ENCODE assay signal across 8 cellular contexts in the genomic region with DNA sequence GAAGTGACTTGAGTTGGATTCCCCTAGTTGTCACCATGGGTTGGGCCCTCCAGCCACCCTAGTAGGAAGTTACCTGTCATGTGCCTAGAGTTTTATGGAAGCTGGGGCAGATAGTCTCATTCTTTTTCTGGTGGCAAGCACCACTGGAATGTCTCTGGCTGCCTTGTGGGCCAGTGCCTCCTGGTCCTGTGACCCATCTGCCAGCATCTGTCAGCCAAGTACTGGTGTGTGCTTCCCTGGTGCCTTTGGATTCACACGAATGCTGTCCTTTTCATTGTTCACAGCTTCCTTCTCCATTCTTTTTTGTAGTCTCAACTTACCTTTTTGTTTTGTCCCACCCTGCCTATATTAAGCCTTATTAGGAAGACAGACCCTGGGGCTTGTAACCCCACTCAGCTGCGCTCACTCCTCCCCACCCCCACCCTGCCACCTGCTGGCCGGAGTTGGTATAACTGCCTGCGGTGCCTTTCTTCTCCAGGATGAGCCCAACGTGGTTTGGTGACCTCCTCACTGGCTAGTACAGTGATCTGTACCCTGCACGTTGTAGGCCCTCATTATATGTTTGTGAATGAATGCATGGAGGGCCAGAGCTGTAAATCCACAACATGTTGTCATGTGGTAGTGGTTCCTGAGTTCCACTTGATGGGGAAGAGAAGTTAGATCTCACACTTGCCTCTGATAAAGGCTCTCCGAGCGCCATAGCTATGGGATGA.
DNase-seq lines count a peak whose midpoint lies in the region; ATAC-seq, FAIRE-seq and TF ChIP-seq lines count a peak whose summit lies in the region.

No MANE protein-coding gene starts in this region.

- peaks cover 29 to 30% of the 10 kb centered on the region in 2 donors for H3K27me3 Mint-ChIP-seq in CD4-positive, alpha-beta memory T cell
- H3K27me3 Mint-ChIP-seq in HFFc6 (ENCODE audit: insufficient read depth) (peaks cover 10% of the 10 kb centered on the region), T-cell (peaks cover 33 to 44% of the 10 kb centered on the region in 2 donors)

- POLR2A ChIA-PET in CD4-positive, alpha-beta memory T cell (lab: Charles Lee; ENCODE audit: partially characterized antibody): no interaction called here
- POLR2A ChIA-PET in T-cell (lab: Charles Lee): interaction anchor here in 1 of 2 donors (0.6 kb wide), 1 partner anchor 67 kb away, joined by 3 read pairs; no protein-coding TSS in a partner anchor
- POLR2A ChIA-PET in K562 (lab: Yijun Ruan, JAX): interaction anchor here (0.5 to 0.7 kb wide), 4 partner anchors 8 to 147 kb away, joined by 3 to 4 read pairs (median 4); no protein-coding TSS in a partner anchor

- no peaks in the 10 kb centered on the region for H3K36me3 ChIP-seq in CD4-positive, alpha-beta memory T cell (ENCODE audit: insufficient read depth, low read length)
- H3K36me3 ChIP-seq in K562 (ENCODE audit: control insufficient read depth, insufficient read depth, low read length): no peaks in the 10 kb centered on the region

- 12% methylated on average over 6 of the region's 8 CpGs for WGBS in K562 (ENCODE audit: insufficient coverage, low coverage, missing lambda C conversion rate)

- TF ChIP-seq EP300 in K562 (IDR thresholded peaks at IDR 0.05; ENCODE audit: low read length): no peak

- no peak overlapping the region for H3K27ac ChIP-seq in CD4-positive, alpha-beta memory T cell (ENCODE audit: low read depth, low read length)
- no peak overlapping the region for H3K27ac ChIP-seq in K562 (ENCODE audit: extremely low read depth, low read depth, low read length)

- no peaks in the 10 kb centered on the region for H3K9me1 ChIP-seq in K562 (ENCODE audit: control insufficient read depth, insufficient read depth, low read length)

- H4K20me1 ChIP-seq in K562 (replicated peaks; ENCODE audit: control insufficient read depth, insufficient read depth, low read length): peaks cover 9% of the 10 kb centered on the region

- no peaks in the 10 kb centered on the region for H3K36me3 Mint-ChIP-seq in CD4-positive, alpha-beta memory T cell
- H3K36me3 Mint-ChIP-seq in HFFc6 (ENCODE audit: low read depth): no peaks in the 10 kb centered on the region
- no peaks in the 10 kb centered on the region for H3K36me3 Mint-ChIP-seq in T-cell

- CTCF ChIA-PET in CD4-positive, alpha-beta memory T cell (lab: Charles Lee; ENCODE audit: partially characterized antibody): interaction anchor here (0.9 to 2.4 kb wide), 7 partner anchors 11 to 132 kb away, joined by 3 to 12 read pairs (median 3); no protein-coding TSS in a partner anchor
- CTCF ChIA-PET in T-cell (lab: Charles Lee) (interaction anchor here in 1 of 2 donors (0.6 kb wide), 2 partner anchors 11 kb away, joined by 8 to 9 read pairs; no protein-coding TSS in a partner anchor), K562 (lab: Yijun Ruan, JAX; ENCODE audit: low intra/inter-chr PET ratio) (no interaction called here)

- peak in 4 of 5 donors; percentile 11 to 29 (median 18) for DNase-seq in CD4-positive, alpha-beta memory T cell
- no peak for DNase-seq in HFFc6
- peak in 30 of 34 experiments; percentile 8 to 55 (median 36) for DNase-seq in T-cell
- peak; percentile 49 to 78 (median 75) for DNase-seq in K562 (ENCODE audit: extremely low read depth in 1 of 4, low spot score in 3 of 4)
- peak; percentile 79 for DNase-seq in left kidney (ENCODE audit: low read depth, low spot score)
- DNase-seq in stimulated activated CD8-positive, alpha-beta memory T cell treated with anti-CD3 and anti-CD28 coated beads, Interleukin-12 subunit alpha, Interleukin-12 subunit beta, amount 100 ng/mL, for 1 hour (ENCODE audit: low read depth): peak; percentile 26
- no peak for DNase-seq in NK-92 (lab: John Stamatoyannopoulos, UW; ENCODE audit: unreplicated experiment)

- H3K4me3 ChIP-seq in CD4-positive, alpha-beta memory T cell (ENCODE audit: low read length in 2 of 2): no peak overlapping the region
- H3K4me3 ChIP-seq in K562: no peak overlapping the region

- no TSS peak for BruUV-seq in K562 (replicated peaks; lab: Mats Ljungman, UMichigan)

- TF ChIP-seq CTCF in HFFc6 (IDR thresholded peaks at IDR 0.05): peak; percentile 97
- peak; percentile 63 to 84 (median 69) for TF ChIP-seq CTCF in K562 (IDR thresholded peaks at IDR 0.05 in 2 of 3, conservative IDR thresholded peaks at IDR 0.05 in 1 of 3; ENCODE audit: insufficient read depth in 2 of 3, low read depth in 1 of 3, low read length in 3 of 3)

- H3K4me2 ChIP-seq in K562 (ENCODE audit: insufficient read depth, low read length): no peak overlapping the region

- peak; percentile 51 for FAIRE-seq in K562 (lab: Jason Lieb, UNC)

- TF ChIP-seq POLR2A in K562 (conservative IDR thresholded peaks at IDR 0.05): no peak

- no peak overlapping the region for H2AFZ ChIP-seq in K562 (ENCODE audit: low read depth, low read length)

- ATAC-seq in T-cell (replicated peaks in 1 of 4): peak in 2 of 4 experiments; percentile 45
- ATAC-seq in K562: peak; percentile 83
- ATAC-seq in HG03432 (IDR thresholded peaks at IDR 0.05; ENCODE audit: unreplicated experiment): no peak

- peaks cover 4 to 19% (median 5%) of the 10 kb centered on the region in 4 donors for H3K4me1 Mint-ChIP-seq in CD4-positive, alpha-beta memory T cell
- H3K4me1 Mint-ChIP-seq in HFFc6 (ENCODE audit: low read depth) (peaks cover 23% of the 10 kb centered on the region), T-cell (peaks cover 7 to 17% (median 9%) of the 10 kb centered on the region in 3 donors)

- H3K4me3 Mint-ChIP-seq in CD4-positive, alpha-beta memory T cell: peak overlapping the region in 1 of 8 donors; percentile 61
- H3K4me3 Mint-ChIP-seq in HFFc6: no peak overlapping the region
- no peak overlapping the region for H3K4me3 Mint-ChIP-seq in T-cell

- H3K4me1 ChIP-seq in CD4-positive, alpha-beta memory T cell (ENCODE audit: insufficient read depth, low read length): no peaks in the 10 kb centered on the region
- H3K4me1 ChIP-seq in K562 (replicated peaks in 1 of 2; ENCODE audit: control insufficient read depth in 2 of 2, insufficient read depth in 2 of 2, low read length in 2 of 2): peaks cover 0 to 5% of the 10 kb centered on the region in 2 experiments; a peak in 1 of 5 replicates

- H3K27ac Mint-ChIP-seq in CD4-positive, alpha-beta memory T cell: peak overlapping the region in 1 of 7 donors; percentile 21
- H3K27ac Mint-ChIP-seq in HFFc6 (no peak overlapping the region), T-cell (no peak overlapping the region)

- TF ChIP-seq RAD21 in K562 (CRISPR knock-in tag; conservative IDR thresholded peaks at IDR 0.05 in 1 of 2, IDR thresholded peaks at IDR 0.05 in 1 of 2): peak; percentile 22 to 45; a peak in 3 of 4 replicates

- H3K27me3 ChIP-seq in CD4-positive, alpha-beta memory T cell (ENCODE audit: insufficient read depth, low read length): peaks cover 8% of the 10 kb centered on the region
- H3K27me3 ChIP-seq in K562 (ENCODE audit: control insufficient read depth in 2 of 2, insufficient read depth in 2 of 2, low read length in 2 of 2): peaks cover 0 to 12% of the 10 kb centered on the region in 2 experiments; a peak in 1 of 5 replicates

- no peaks in the 10 kb centered on the region for H3K79me2 ChIP-seq in K562 (ENCODE audit: control insufficient read depth, insufficient read depth, low read length)

- H3K9ac ChIP-seq in K562 (ENCODE audit: insufficient read depth in 1 of 2, low read depth in 2 of 2, low read length in 2 of 2): no peak overlapping the region

- intact Hi-C loops in CD4-positive, alpha-beta memory T cell (cut with micrococcal nuclease): loop anchor here (1.0 to 2.0 kb wide), 2 partner anchors 68 to 130 kb away; no protein-coding TSS in a partner anchor
- intact Hi-C loops in K562 (cut with micrococcal nuclease): loop anchor here (2.0 to 10.0 kb wide), 3 partner anchors 66 to 130 kb away; no protein-coding TSS in a partner anchor

- no peaks in the 10 kb centered on the region for H3K9me3 Mint-ChIP-seq in CD4-positive, alpha-beta memory T cell
- H3K9me3 Mint-ChIP-seq in HFFc6: no peaks in the 10 kb centered on the region
- H3K9me3 Mint-ChIP-seq in T-cell: no peaks in the 10 kb centered on the region

- no peaks in the 10 kb centered on the region for H3K9me3 ChIP-seq in CD4-positive, alpha-beta memory T cell (ENCODE audit: control insufficient read depth in 1 of 2, low read length in 2 of 2)
- H3K9me3 ChIP-seq in K562 (replicated peaks; ENCODE audit: control insufficient read depth, insufficient read depth, low read depth, low read length): no peaks in the 10 kb centered on the region

- in situ Hi-C loops in K562 (cut with MboI): no loop called here

TF ChIP-seq in K562, 482 proteins besides CTCF, POLR2A, EP300 and RAD21 (continues in another document):
- TF ChIP-seq, protein P1, sequence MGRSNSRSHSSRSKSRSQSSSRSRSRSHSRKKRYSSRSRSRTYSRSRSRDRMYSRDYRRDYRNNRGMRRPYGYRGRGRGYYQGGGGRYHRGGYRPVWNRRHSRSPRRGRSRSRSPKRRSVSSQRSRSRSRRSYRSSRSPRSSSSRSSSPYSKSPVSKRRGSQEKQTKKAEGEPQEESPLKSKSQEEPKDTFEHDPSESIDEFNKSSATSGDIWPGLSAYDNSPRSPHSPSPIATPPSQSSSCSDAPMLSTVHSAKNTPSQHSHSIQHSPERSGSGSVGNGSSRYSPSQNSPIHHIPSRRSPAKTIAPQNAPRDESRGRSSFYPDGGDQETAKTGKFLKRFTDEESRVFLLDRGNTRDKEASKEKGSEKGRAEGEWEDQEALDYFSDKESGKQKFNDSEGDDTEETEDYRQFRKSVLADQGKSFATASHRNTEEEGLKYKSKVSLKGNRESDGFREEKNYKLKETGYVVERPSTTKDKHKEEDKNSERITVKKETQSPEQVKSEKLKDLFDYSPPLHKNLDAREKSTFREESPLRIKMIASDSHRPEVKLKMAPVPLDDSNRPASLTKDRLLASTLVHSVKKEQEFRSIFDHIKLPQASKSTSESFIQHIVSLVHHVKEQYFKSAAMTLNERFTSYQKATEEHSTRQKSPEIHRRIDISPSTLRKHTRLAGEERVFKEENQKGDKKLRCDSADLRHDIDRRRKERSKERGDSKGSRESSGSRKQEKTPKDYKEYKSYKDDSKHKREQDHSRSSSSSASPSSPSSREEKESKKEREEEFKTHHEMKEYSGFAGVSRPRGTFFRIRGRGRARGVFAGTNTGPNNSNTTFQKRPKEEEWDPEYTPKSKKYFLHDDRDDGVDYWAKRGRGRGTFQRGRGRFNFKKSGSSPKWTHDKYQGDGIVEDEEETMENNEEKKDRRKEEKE (IDR thresholded peaks at IDR 0.05; ENCODE audit: borderline replicate concordance in 1 of 2, control insufficient read depth in 1 of 2, low read depth in 2 of 2, low read length in 1 of 2): no peak
- TF ChIP-seq, protein P2, sequence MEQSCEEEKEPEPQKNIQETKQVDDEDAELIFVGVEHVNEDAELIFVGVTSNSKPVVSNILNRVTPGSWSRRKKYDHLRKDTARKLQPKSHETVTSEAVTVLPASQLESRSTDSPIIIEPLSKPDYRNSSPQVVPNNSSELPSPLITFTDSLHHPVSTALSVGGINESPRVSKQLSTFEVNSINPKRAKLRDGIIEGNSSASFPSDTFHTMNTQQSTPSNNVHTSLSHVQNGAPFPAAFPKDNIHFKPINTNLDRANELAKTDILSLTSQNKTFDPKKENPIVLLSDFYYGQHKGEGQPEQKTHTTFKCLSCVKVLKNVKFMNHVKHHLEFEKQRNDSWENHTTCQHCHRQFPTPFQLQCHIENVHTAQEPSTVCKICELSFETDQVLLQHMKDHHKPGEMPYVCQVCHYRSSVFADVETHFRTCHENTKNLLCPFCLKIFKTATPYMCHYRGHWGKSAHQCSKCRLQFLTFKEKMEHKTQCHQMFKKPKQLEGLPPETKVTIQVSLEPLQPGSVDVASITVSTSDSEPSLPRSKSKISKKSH (CRISPR knock-in tag; IDR thresholded peaks at IDR 0.05): no peak

Comparison
In these comparisons a context has a peak if more than half of its experiments do, and no peak if none do; other contexts are left out.
1. DNase-seq: peak in CD4-positive, alpha-beta memory T cell (4 of 5), T-cell (30 of 34), K562 (4 of 4), left kidney (single experiment) and stimulated activated CD8-positive, alpha-beta memory T cell treated with anti-CD3 and anti-CD28 coated beads, Interleukin-12 subunit alpha, Interleukin-12 subunit beta, amount 100 ng/mL, for 1 hour (single experiment); none in HFFc6 (single experiment) and NK-92 (single experiment).